1 cellular context compared by ENCODE assay signal in genomic region chr2:143125647-143126046, GRCh38.
TF ChIP-seq lines count a peak whose summit lies in the region.

No MANE protein-coding gene starts in this region.

TF ChIP-seq in WTC11, 78 proteins besides CTCF, POLR2A, EP300 and RAD21 (continued from another document):
- no peak for TF ChIP-seq ZBTB43 (CRISPR knock-in tag; IDR thresholded peaks at IDR 0.05)
